In genomic region chr10:72260588-72261322, GRCh38 we compare ENCODE assay signal across 1 cellular context.
A peak's percentile ranks its signal among the peaks of the same experiment; 100 is the strongest.
TF ChIP-seq lines count a peak whose summit lies in the region.

No MANE protein-coding gene starts in this region.

TF ChIP-seq in K562, 482 proteins besides CTCF, POLR2A, EP300 and RAD21 (continued from another document and continues in another):
- TF ChIP-seq ATF2 (CRISPR knock-in tag; IDR thresholded peaks at IDR 0.05) (no peak), SFPQ (IDR thresholded peaks at IDR 0.05; ENCODE audit: low read depth, low read length) (no peak), RHOXF2B (CRISPR knock-in tag; conservative IDR thresholded peaks at IDR 0.05) (no peak), TCF7 (IDR thresholded peaks at IDR 0.05; ENCODE audit: borderline replicate concordance) (no peak), CAMTA2 (CRISPR knock-in tag; conservative IDR thresholded peaks at IDR 0.05) (0 out of 2 replicates have a peak, but pooled peaks have one; percentile 10), ZNF518B (CRISPR knock-in tag; IDR thresholded peaks at IDR 0.05) (no peak), PRDM10 (IDR thresholded peaks at IDR 0.05; ENCODE audit: partially characterized antibody) (peak; percentile 67), COPS2 (conservative IDR thresholded peaks at IDR 0.05) (no peak), THRB (CRISPR knock-in tag; conservative IDR thresholded peaks at IDR 0.05) (peak; percentile 86; the same call in 1 of the 2 replicates), ZNF778 (CRISPR knock-in tag; IDR thresholded peaks at IDR 0.05) (no peak), SMARCA5 (IDR thresholded peaks at IDR 0.05) (no peak), EZH2 (IDR thresholded peaks at IDR 0.05; ENCODE audit: borderline replicate concordance, low read depth, low read length) (no peak), NONO (IDR thresholded peaks at IDR 0.05; ENCODE audit: low read depth in 2 of 2, low read length in 1 of 2) (peak in 1 of 2 experiments; percentile 24; a peak in 2 of 4 replicates), NCOA6 (IDR thresholded peaks at IDR 0.05) (no peak), ZBTB12 (CRISPR knock-in tag; IDR thresholded peaks at IDR 0.05) (peak; percentile 47; the same call in 1 of the 2 replicates), MYNN (IDR thresholded peaks at IDR 0.05) (peak; percentile 58; the same call in 1 of the 2 replicates), MYNN (CRISPR knock-in tag; IDR thresholded peaks at IDR 0.05) (no peak), YY1 (IDR thresholded peaks at IDR 0.05; ENCODE audit: borderline replicate concordance in 1 of 3, control insufficient read depth in 1 of 3, extremely low read depth in 1 of 3, insufficient read depth in 3 of 3, insufficient read length in 1 of 3, insufficient replicate concordance in 2 of 3, low read depth in 1 of 3, low read length in 2 of 3) (peak in 1 of 3 experiments; percentile 34), ZNF197 (CRISPR knock-in tag; IDR thresholded peaks at IDR 0.05; ENCODE audit: low read depth) (peak; percentile 92), JUNB (CRISPR knock-in tag; conservative IDR thresholded peaks at IDR 0.05) (no peak), FOXJ2 (tag; IDR thresholded peaks at IDR 0.05) (no peak), RFX7 (CRISPR knock-in tag; IDR thresholded peaks at IDR 0.05) (no peak), TEAD1 (CRISPR knock-in tag; IDR thresholded peaks at IDR 0.05) (peak in 1 of 2 experiments; percentile 84; a peak in 3 of 4 replicates), ARID1B (IDR thresholded peaks at IDR 0.05) (peak; percentile 80), BRF1 (IDR thresholded peaks at IDR 0.05; ENCODE audit: borderline replicate concordance, extremely low read depth, insufficient read length) (no peak), PRPF4 (IDR thresholded peaks at IDR 0.05; ENCODE audit: insufficient read depth, low read depth, low read length, poor library complexity, severe bottlenecking) (peak; percentile 20), RBM17 (IDR thresholded peaks at IDR 0.05; ENCODE audit: borderline replicate concordance, low read depth, low read length) (no peak), ZNF280A (IDR thresholded peaks at IDR 0.05; ENCODE audit: low read depth, partially characterized antibody) (no peak), ZBTB40 (IDR thresholded peaks at IDR 0.05) (peak; percentile 22; the same call in 1 of the 2 replicates), ZBTB40 (CRISPR knock-in tag; IDR thresholded peaks at IDR 0.05) (no peak)
